ENCODE assay signal across 14 cellular contexts in genomic region chrX:44954562-44954961, GRCh38.
DNase-seq lines count a peak whose midpoint lies in the region; ATAC-seq and TF ChIP-seq lines count a peak whose summit lies in the region.
"Had no signal": no experiment of that assay in that cellular context is flagged by ENCODE, and none has a peak within 500 bp of the region (broad histone marks: within the 10 kb centered on the region; RNA-seq: fewer than 3 reads in every experiment).

No MANE protein-coding gene starts in this region.

- CTCF ChIA-PET in Calu3 (lab: Charles Lee) (no interaction called here), PC-3 (lab: Charles Lee) (no interaction called here)

- no peaks in the 10 kb centered on the region for H3F3A ChIP-seq in PC-3 (ENCODE audit: low read length, unreplicated experiment)

- H3K4me1 Mint-ChIP-seq in Calu3 (ENCODE audit: low read depth, unreplicated experiment), result peaks cover 26% of the 10 kb centered on the region

- H3K27me3 Mint-ChIP-seq in Calu3 (ENCODE audit: unreplicated experiment), result no peaks in the 10 kb centered on the region
- H3K27me3 Mint-ChIP-seq: activated naive CD4-positive, alpha-beta T cell treated with anti-CD3 and anti-CD28 coated beads, Interleukin-2, amount 10 ng/mL, durations not matched to agents 7 days and 5 days had no signal

- no peak for TF ChIP-seq CTCF in C4-2B (conservative IDR thresholded peaks at IDR 0.05)
- TF ChIP-seq CTCF in Calu3 (IDR thresholded peaks at IDR 0.05; ENCODE audit: unreplicated experiment), result no peak
- no peak for TF ChIP-seq CTCF in PC-3 (conservative IDR thresholded peaks at IDR 0.05; ENCODE audit: low read depth, low read length)

- no peak overlapping the region for H3K9ac ChIP-seq in PC-3 (ENCODE audit: low read length)

- peak; percentile 35; the same call in 1 of the 2 replicates for ATAC-seq in PC-3
- ATAC-seq in HG03025 (IDR thresholded peaks at IDR 0.05; ENCODE audit: low FRiP score, unreplicated experiment), result no peak
- ATAC-seq in HG02870 (IDR thresholded peaks at IDR 0.05; ENCODE audit: unreplicated experiment), result no peak
- ATAC-seq: left cardiac atrium; stimulated activated naive CD8-positive, alpha-beta T cell treated with anti-CD3 and anti-CD28 coated beads, Interleukin-15, Interleukin-2, amounts not matched to agents 100 U/mL and 50 U/mL, for 24 hours had no signal

- no peak overlapping the region for H2AFZ ChIP-seq in PC-3 (ENCODE audit: low read length)

- H3K9me3 ChIP-seq in PC-3 (ENCODE audit: low read length), result no peaks in the 10 kb centered on the region
- H3K9me3 ChIP-seq in SJCRH30 (replicated peaks), result no peaks in the 10 kb centered on the region
- H3K9me3 ChIP-seq: heart left ventricle had no signal

- no peaks in the 10 kb centered on the region for H3K9me3 Mint-ChIP-seq in Calu3 (ENCODE audit: low read depth, unreplicated experiment)
- H3K9me3 Mint-ChIP-seq: activated naive CD4-positive, alpha-beta T cell treated with anti-CD3 and anti-CD28 coated beads, Interleukin-2, amount 10 ng/mL, durations not matched to agents 7 days and 5 days had no signal

- intact Hi-C loops in Calu3 (cut with micrococcal nuclease; ENCODE audit: unreplicated experiment), result no loop called here
- intact Hi-C loops in PC-3 (cut with micrococcal nuclease), result no loop called here

- H3K36me3 ChIP-seq in PC-3 (ENCODE audit: low read depth, low read length) (no peaks in the 10 kb centered on the region), SJCRH30 (no peaks in the 10 kb centered on the region)
- H3K36me3 ChIP-seq: heart left ventricle had no signal

- POLR2A ChIA-PET in PC-3 (lab: Charles Lee; ENCODE audit: unreplicated experiment), result interaction anchor here (0.5 kb wide), 1 partner anchor 89 kb away, joined by 4 read pairs; no protein-coding TSS in a partner anchor

- H3K27me3 ChIP-seq in PC-3 (ENCODE audit: low read length) (no peaks in the 10 kb centered on the region), SJCRH30 (no peaks in the 10 kb centered on the region)
- H3K27me3 ChIP-seq: heart left ventricle had no signal

- peaks cover 24% of the 10 kb centered on the region for H3K4me1 ChIP-seq in PC-3 (ENCODE audit: insufficient read depth, low read length)
- no peaks in the 10 kb centered on the region for H3K4me1 ChIP-seq in SJCRH30

- H3K4me2 ChIP-seq in PC-3 (ENCODE audit: low read length), result peak overlapping the region; percentile 31; the same call in 1 of the 2 replicates

- no peak for DNase-seq in Calu3
- peak; percentile 14 for DNase-seq in PC-3
- DNase-seq in lung microvascular endothelial cell (ENCODE audit: low read depth in 2 of 2), result peak; percentile 7 to 50
- DNase-seq in T-helper 9 cell, result no peak
- DNase-seq in SJCRH30, result no peak
- DNase-seq: activated naive CD4-positive, alpha-beta T cell treated with anti-CD3 and anti-CD28 coated beads, Interleukin-2, amount 10 ng/mL, durations not matched to agents 7 days and 5 days; heart left ventricle; left cardiac atrium; NCI-H1436; stimulated activated naive CD8-positive, alpha-beta T cell treated with anti-CD3 and anti-CD28 coated beads, Interleukin-15, Interleukin-2, amounts not matched to agents 100 U/mL and 50 U/mL, for 24 hours had no signal

- peaks cover 99% of the 10 kb centered on the region for H3K79me2 ChIP-seq in PC-3 (ENCODE audit: low read length)

- peak overlapping the region; percentile 32; the same call in 1 of the 2 replicates for H3K27ac ChIP-seq in C4-2B
- peak overlapping the region; percentile 6; the same call in 1 of the 2 replicates for H3K27ac ChIP-seq in PC-3 (ENCODE audit: low read length)
- no peak overlapping the region for H3K27ac ChIP-seq in SJCRH30
- H3K27ac ChIP-seq: heart left ventricle had no signal

- H3K27ac Mint-ChIP-seq in Calu3 (ENCODE audit: unreplicated experiment), result peak overlapping the region; percentile 29
- H3K27ac Mint-ChIP-seq: activated naive CD4-positive, alpha-beta T cell treated with anti-CD3 and anti-CD28 coated beads, Interleukin-2, amount 10 ng/mL, durations not matched to agents 7 days and 5 days had no signal

- no peak overlapping the region for H3K4me3 ChIP-seq in PC-3 (ENCODE audit: low read length)
- H3K4me3 ChIP-seq in SJCRH30, result no peak overlapping the region
- H3K4me3 ChIP-seq: heart left ventricle, K562 had no signal

- peaks cover 14% of the 10 kb centered on the region for H4K20me1 ChIP-seq in PC-3 (ENCODE audit: low read length)

- BruUV-seq in Calu3 (replicated peaks; lab: Mats Ljungman, UMichigan), result no TSS peak
- BruUV-seq in PC-3 (replicated peaks; lab: Mats Ljungman, UMichigan), result no TSS peak

- H3K9me2 ChIP-seq in PC-3 (replicated peaks; ENCODE audit: low read length), result no peaks in the 10 kb centered on the region

- H3K4me3 Mint-ChIP-seq in Calu3 (ENCODE audit: low read depth, unreplicated experiment), result peak overlapping the region; percentile 10
- H3K4me3 Mint-ChIP-seq: activated naive CD4-positive, alpha-beta T cell treated with anti-CD3 and anti-CD28 coated beads, Interleukin-2, amount 10 ng/mL, durations not matched to agents 7 days and 5 days had no signal

- H3K36me3 Mint-ChIP-seq in Calu3 (ENCODE audit: insufficient read depth, unreplicated experiment), result no peaks in the 10 kb centered on the region

Comparison
In these comparisons a context has a peak if more than half of its experiments do, and no peak if none do; other contexts are left out.
1. DNase-seq: peak in PC-3 (single experiment) and lung microvascular endothelial cell (2 of 2); none in Calu3 (single experiment), T-helper 9 cell (single experiment) and SJCRH30 (0 of 2).